Comparison of ENCODE assay signal across 6 cellular contexts in genomic region chr18:57423821-57424220, GRCh38. TPM values are rescaled to one million over a fixed set of nuclear protein-coding genes. Genes with fewer than 3 reads are reported as not detected.
"Had no signal": no experiment of that assay in that cellular context is flagged by ENCODE, and none has a peak within 500 bp of the region (broad histone marks: within the 10 kb centered on the region; RNA-seq: fewer than 3 reads in every experiment).

No MANE protein-coding gene starts in this region.

- H3K27ac ChIP-seq: HL-60 had no signal

- H3K4me3 ChIP-seq: K562 had no signal

- ATAC-seq: K562 had no signal

- FAIRE-seq: HTR-8/SVneo, K562 had no signal

- DNase-seq: IMR-90, KBM-7 had no signal

RNA-seq across cellular contexts. Expression of gene ONECUT2, which starts 11.4 kb away (rescaled TPM):
- polyA plus RNA-seq: IgD-negative memory B cell had no signal
